In genomic region chr1:100955322-100955721, GRCh38 we compare ENCODE assay signal across 9 cellular contexts. TPM values are rescaled to one million over a fixed set of nuclear protein-coding genes. Genes with fewer than 3 reads are reported as not detected.
DNase-seq lines count a peak whose midpoint lies in the region; FAIRE-seq and TF ChIP-seq lines count a peak whose summit lies in the region.
"Had no signal": no experiment of that assay in that cellular context is flagged by ENCODE, and none has a peak within 500 bp of the region (broad histone marks: within the 10 kb centered on the region; RNA-seq: fewer than 3 reads in every experiment).

No MANE protein-coding gene starts in this region.

- no peak overlapping the region for H3K27ac Mint-ChIP-seq in activated T-helper 2 cell treated with anti-CD3 and anti-CD28 coated beads, Interferon-gamma antibody, Interleukin-2, Interleukin-4, amounts not matched to agents 10 μg/mL and 5 μg/mL and 100 μg/mL, durations not matched to agents 14 hours and 24 hours and 36 hours
- H3K27ac Mint-ChIP-seq in chondrocyte (ENCODE audit: unreplicated experiment): no peak overlapping the region

- peaks cover 57% of the 10 kb centered on the region for H3K36me3 Mint-ChIP-seq in activated T-helper 2 cell treated with anti-CD3 and anti-CD28 coated beads, Interferon-gamma antibody, Interleukin-2, Interleukin-4, amounts not matched to agents 10 μg/mL and 5 μg/mL and 100 μg/mL, durations not matched to agents 14 hours and 24 hours and 36 hours (ENCODE audit: low read depth)
- H3K36me3 Mint-ChIP-seq in chondrocyte (ENCODE audit: low read depth): peaks cover 15% of the 10 kb centered on the region

- peaks cover 36% of the 10 kb centered on the region for H3K4me1 Mint-ChIP-seq in activated T-helper 2 cell treated with anti-CD3 and anti-CD28 coated beads, Interferon-gamma antibody, Interleukin-2, Interleukin-4, amounts not matched to agents 10 μg/mL and 5 μg/mL and 100 μg/mL, durations not matched to agents 14 hours and 24 hours and 36 hours (ENCODE audit: low read depth)
- peaks cover 12% of the 10 kb centered on the region for H3K4me1 Mint-ChIP-seq in chondrocyte (ENCODE audit: low read depth)

- peaks cover 31% of the 10 kb centered on the region for H3K9me3 Mint-ChIP-seq in activated T-helper 2 cell treated with anti-CD3 and anti-CD28 coated beads, Interferon-gamma antibody, Interleukin-2, Interleukin-4, amounts not matched to agents 10 μg/mL and 5 μg/mL and 100 μg/mL, durations not matched to agents 14 hours and 24 hours and 36 hours
- H3K9me3 Mint-ChIP-seq in chondrocyte (ENCODE audit: low read depth): no peaks in the 10 kb centered on the region

- DNase-seq in GM03348 (ENCODE audit: low spot score): peak; percentile 77
- DNase-seq in M059J (ENCODE audit: low read depth): peak; percentile 90
- DNase-seq in dermis blood vessel endothelial cell: peak; percentile 77
- DNase-seq in non-pigmented ciliary epithelial cell (ENCODE audit: low read depth): peak; percentile 59
- no peak for DNase-seq in D721Med (ENCODE audit: insufficient read length, low spot score)
- DNase-seq in activated T-helper 2 cell treated with anti-CD3 and anti-CD28 coated beads, Interferon-gamma antibody, Interleukin-2, Interleukin-4, amounts not matched to agents 10 μg/mL and 5 μg/mL and 100 μg/mL, durations not matched to agents 14 hours and 24 hours and 36 hours (ENCODE audit: low spot score): no peak
- DNase-seq in chondrocyte (ENCODE audit: low spot score): no peak
- DNase-seq: activated gamma-delta T cell treated with Interleukin-2 at 50 U/mL for 16 hours, NCI-H1694 had no signal

- intact Hi-C loops in activated T-helper 2 cell treated with anti-CD3 and anti-CD28 coated beads, Interferon-gamma antibody, Interleukin-2, Interleukin-4, amounts not matched to agents 10 μg/mL and 5 μg/mL and 100 μg/mL, durations not matched to agents 14 hours and 24 hours and 36 hours (cut with micrococcal nuclease): loop anchor here (5.0 kb wide), 1 partner anchor 47 kb away; no protein-coding TSS in a partner anchor

- H3K4me3 Mint-ChIP-seq in activated T-helper 2 cell treated with anti-CD3 and anti-CD28 coated beads, Interferon-gamma antibody, Interleukin-2, Interleukin-4, amounts not matched to agents 10 μg/mL and 5 μg/mL and 100 μg/mL, durations not matched to agents 14 hours and 24 hours and 36 hours (ENCODE audit: low read depth): no peak overlapping the region
- no peak overlapping the region for H3K4me3 Mint-ChIP-seq in chondrocyte (ENCODE audit: unreplicated experiment)

- TF ChIP-seq CTCF in D721Med (IDR thresholded peaks at IDR 0.05; ENCODE audit: insufficient read depth, missing control alignments): no peak
- TF ChIP-seq CTCF in chondrocyte (IDR thresholded peaks at IDR 0.05): no peak

- H3K27me3 Mint-ChIP-seq in activated T-helper 2 cell treated with anti-CD3 and anti-CD28 coated beads, Interferon-gamma antibody, Interleukin-2, Interleukin-4, amounts not matched to agents 10 μg/mL and 5 μg/mL and 100 μg/mL, durations not matched to agents 14 hours and 24 hours and 36 hours (ENCODE audit: low read depth): no peaks in the 10 kb centered on the region
- no peaks in the 10 kb centered on the region for H3K27me3 Mint-ChIP-seq in chondrocyte (ENCODE audit: low read depth)

- no peak for FAIRE-seq in D721Med (lab: Jason Lieb, UNC)

RNA-seq across cellular contexts. Expression of gene SLC30A7, which starts 59.4 kb away (rescaled TPM):
- total RNA-seq in M059J (2014; rRNA removed; shearing (Covaris generic)): 47.4 and 66.6 TPM in 2 replicates
- total RNA-seq in dermis blood vessel endothelial cell (43.1 and 43.7 TPM in 2 replicates), chondrocyte (46.1 to 49.5 TPM (median 46.2 TPM) in 3 replicates)
- 38.6 and 39.4 TPM in 2 replicates for total RNA-seq in activated T-helper 2 cell treated with anti-CD3 and anti-CD28 coated beads, Interferon-gamma antibody, Interleukin-2, Interleukin-4, amounts not matched to agents 10 μg/mL and 5 μg/mL and 100 μg/mL, durations not matched to agents 14 hours and 24 hours and 36 hours

Comparison
In these comparisons a context has a peak if more than half of its experiments do, and no peak if none do; other contexts are left out.
1. DNase-seq: peak in GM03348 (single experiment), M059J (single experiment), dermis blood vessel endothelial cell (single experiment) and non-pigmented ciliary epithelial cell (single experiment); none in D721Med (single experiment), activated T-helper 2 cell treated with anti-CD3 and anti-CD28 coated beads, Interferon-gamma antibody, Interleukin-2, Interleukin-4, amounts not matched to agents 10 μg/mL and 5 μg/mL and 100 μg/mL, durations not matched to agents 14 hours and 24 hours and 36 hours (single experiment) and chondrocyte (single experiment).